Comparison of ENCODE assay signal across 13 cellular contexts in genomic region chr9:92724528-92725265, GRCh38. TPM values are rescaled to one million over a fixed set of nuclear protein-coding genes. Genes with fewer than 3 reads are reported as not detected.
DNase-seq lines count a peak whose midpoint lies in the region; ATAC-seq and TF ChIP-seq lines count a peak whose summit lies in the region.
"Had no signal": no experiment of that assay in that cellular context is flagged by ENCODE, and none has a peak within 500 bp of the region (broad histone marks: within the 10 kb centered on the region; RNA-seq: fewer than 3 reads in every experiment).

No MANE protein-coding gene starts in this region.

- H3K27me3 Mint-ChIP-seq in MCF 10A (ENCODE audit: insufficient read depth, unreplicated experiment) (no peaks in the 10 kb centered on the region), neural crest cell (ENCODE audit: low read depth) (no peaks in the 10 kb centered on the region)
- H3K27me3 Mint-ChIP-seq: activated naive CD4-positive, alpha-beta T cell treated with anti-CD3 and anti-CD28 coated beads, Interleukin-2, amount 50 U/mL, for 24 hours had no signal

- no peak overlapping the region for H3K4me3 Mint-ChIP-seq in MCF 10A (ENCODE audit: unreplicated experiment)
- peak overlapping the region; percentile 5 for H3K4me3 Mint-ChIP-seq in neural crest cell
- H3K4me3 Mint-ChIP-seq: activated naive CD4-positive, alpha-beta T cell treated with anti-CD3 and anti-CD28 coated beads, Interleukin-2, amount 50 U/mL, for 24 hours had no signal

- H3K4me1 Mint-ChIP-seq in MCF 10A (ENCODE audit: insufficient read depth, unreplicated experiment) (peaks cover 19% of the 10 kb centered on the region), neural crest cell (peaks cover 51% of the 10 kb centered on the region)
- H3K4me1 Mint-ChIP-seq: activated naive CD4-positive, alpha-beta T cell treated with anti-CD3 and anti-CD28 coated beads, Interleukin-2, amount 50 U/mL, for 24 hours had no signal

- H3K27ac Mint-ChIP-seq in MCF 10A (ENCODE audit: low read depth, unreplicated experiment) (peak overlapping the region; percentile 25), neural crest cell (ENCODE audit: unreplicated experiment) (peak overlapping the region; percentile 92)
- H3K27ac Mint-ChIP-seq: activated naive CD4-positive, alpha-beta T cell treated with anti-CD3 and anti-CD28 coated beads, Interleukin-2, amount 50 U/mL, for 24 hours had no signal

- TF ChIP-seq CTCF in MCF 10A (IDR thresholded peaks at IDR 0.05; ENCODE audit: unreplicated experiment) (no peak), neural crest cell (conservative IDR thresholded peaks at IDR 0.05) (no peak), foreskin fibroblast (IDR thresholded peaks at IDR 0.05; ENCODE audit: low read depth, low read length) (no peak)

- intact Hi-C loops in MCF 10A (cut with micrococcal nuclease), result no loop called here

- POLR2A ChIA-PET in MCF 10A (lab: Yijun Ruan, JAX), result interaction anchor here (1.6 kb wide), 1 partner anchor 32 kb away, joined by 3 read pairs; no protein-coding TSS in a partner anchor

- DNase-seq in DMS79 treated with DMSO at 0.1 percent for 48 hours (lab: John Stamatoyannopoulos, UW), result peak; percentile 40
- DNase-seq in NCI-H2029 (lab: John Stamatoyannopoulos, UW), result peak; percentile 78
- no peak for DNase-seq in MCF 10A (ENCODE audit: unreplicated experiment)
- DNase-seq in neural crest cell (ENCODE audit: low read depth, low spot score), result no peak
- DNase-seq in foreskin fibroblast, result no peak
- DNase-seq: EL, heart left ventricle, NCI-H1694, WERI-Rb-1 had no signal

- no peak overlapping the region for H3K4me3 ChIP-seq in foreskin fibroblast (ENCODE audit: low read depth in 1 of 2, low read length in 2 of 2)
- H3K4me3 ChIP-seq: dorsolateral prefrontal cortex, heart left ventricle had no signal

- BruUV-seq in MCF 10A (replicated peaks; lab: Mats Ljungman, UMichigan), result no TSS peak

- CTCF ChIA-PET in MCF 10A (lab: Yijun Ruan, JAX), result interaction anchor here (3.1 kb wide), 1 partner anchor 8 kb away, joined by 20 read pairs; no protein-coding TSS in a partner anchor

- H3K36me3 Mint-ChIP-seq in MCF 10A (ENCODE audit: insufficient read depth, unreplicated experiment) (peaks cover 56% of the 10 kb centered on the region), neural crest cell (ENCODE audit: low read depth) (peaks cover 6% of the 10 kb centered on the region)

- no peaks in the 10 kb centered on the region for H3K9me3 Mint-ChIP-seq in MCF 10A (ENCODE audit: unreplicated experiment)
- no peaks in the 10 kb centered on the region for H3K9me3 Mint-ChIP-seq in neural crest cell
- H3K9me3 Mint-ChIP-seq: activated naive CD4-positive, alpha-beta T cell treated with anti-CD3 and anti-CD28 coated beads, Interleukin-2, amount 50 U/mL, for 24 hours had no signal

- ATAC-seq in SK-N-SH treated with all-trans-retinoic acid at 6 μM for 48 hours, result no peak
- no peak for ATAC-seq in HG02852 (IDR thresholded peaks at IDR 0.05; ENCODE audit: unreplicated experiment)
- ATAC-seq: heart left ventricle had no signal

TF ChIP-seq in SK-N-SH treated with all-trans-retinoic acid at 6 μM for 48 hours, 23 proteins besides CTCF, POLR2A, EP300 and RAD21:
- TF ChIP-seq ZNF8 (CRISPR knock-in tag; IDR thresholded peaks at IDR 0.05) (no peak), ZFP3 (CRISPR knock-in tag; IDR thresholded peaks at IDR 0.05) (no peak), TSHZ2 (CRISPR knock-in tag; IDR thresholded peaks at IDR 0.05) (no peak), ZC3H10 (CRISPR knock-in tag; IDR thresholded peaks at IDR 0.05) (no peak), TOX (CRISPR knock-in tag; IDR thresholded peaks at IDR 0.05; ENCODE audit: borderline replicate concordance) (no peak), ESRRG (CRISPR knock-in tag; IDR thresholded peaks at IDR 0.05) (no peak), GLIS3 (CRISPR knock-in tag; IDR thresholded peaks at IDR 0.05) (no peak), OSR1 (CRISPR knock-in tag; IDR thresholded peaks at IDR 0.05) (no peak), ISL1 (CRISPR knock-in tag; IDR thresholded peaks at IDR 0.05) (no peak)
- TF ChIP-seq, protein P1, sequence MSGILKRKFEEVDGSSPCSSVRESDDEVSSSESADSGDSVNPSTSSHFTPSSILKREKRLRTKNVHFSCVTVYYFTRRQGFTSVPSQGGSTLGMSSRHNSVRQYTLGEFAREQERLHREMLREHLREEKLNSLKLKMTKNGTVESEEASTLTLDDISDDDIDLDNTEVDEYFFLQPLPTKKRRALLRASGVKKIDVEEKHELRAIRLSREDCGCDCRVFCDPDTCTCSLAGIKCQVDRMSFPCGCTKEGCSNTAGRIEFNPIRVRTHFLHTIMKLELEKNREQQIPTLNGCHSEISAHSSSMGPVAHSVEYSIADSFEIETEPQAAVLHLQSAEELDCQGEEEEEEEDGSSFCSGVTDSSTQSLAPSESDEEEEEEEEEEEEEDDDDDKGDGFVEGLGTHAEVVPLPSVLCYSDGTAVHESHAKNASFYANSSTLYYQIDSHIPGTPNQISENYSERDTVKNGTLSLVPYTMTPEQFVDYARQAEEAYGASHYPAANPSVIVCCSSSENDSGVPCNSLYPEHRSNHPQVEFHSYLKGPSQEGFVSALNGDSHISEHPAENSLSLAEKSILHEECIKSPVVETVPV (CRISPR knock-in tag; IDR thresholded peaks at IDR 0.05), result no peak

RNA-seq across cellular contexts. Expression of gene BICD2, which starts 39.9 kb away (rescaled TPM):
- total RNA-seq in MCF 10A (2022) (23.1 and 23.5 TPM in 2 replicates), neural crest cell (41.3 and 41.5 TPM in 2 replicates)

RNA-seq across cellular contexts. Expression of gene IPPK, which starts 54.8 kb away (rescaled TPM):
- total RNA-seq in MCF 10A (2022), result 16.3 and 16.6 TPM in 2 replicates
- total RNA-seq in neural crest cell, result 13.1 and 15.0 TPM in 2 replicates

Comparison
In these comparisons a context has a peak if more than half of its experiments do, and no peak if none do; other contexts are left out.
1. DNase-seq: peak in DMS79 treated with DMSO at 0.1 percent for 48 hours (single experiment) and NCI-H2029 (single experiment); none in MCF 10A (single experiment), neural crest cell (single experiment) and foreskin fibroblast (0 of 2).